ENCODE assay signal across 16 cellular contexts in the genomic region with DNA sequence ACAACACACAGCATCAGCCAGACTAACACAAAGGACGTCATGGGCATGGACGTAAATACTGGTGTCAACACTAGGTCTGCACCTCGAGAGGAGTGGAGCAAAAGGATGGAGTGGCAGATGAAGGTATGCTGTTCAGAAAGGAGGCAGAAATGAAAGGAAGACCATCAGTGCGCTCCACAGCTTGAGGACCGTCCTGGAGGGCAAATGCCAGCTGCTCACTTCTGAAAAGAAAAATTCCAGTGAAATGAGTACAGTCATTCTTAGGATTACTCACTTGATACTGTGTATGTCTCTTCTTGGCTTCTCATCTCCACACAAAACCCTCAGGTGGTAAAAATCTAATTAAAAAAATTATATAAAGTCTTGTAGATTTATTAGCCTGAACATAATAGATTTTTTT. TPM values are rescaled to one million over a fixed set of nuclear protein-coding genes. Genes with fewer than 3 reads are reported as not detected.
DNase-seq lines count a peak whose midpoint lies in the region; ATAC-seq and TF ChIP-seq lines count a peak whose summit lies in the region.
"Had no signal": no experiment of that assay in that cellular context is flagged by ENCODE, and none has a peak within 500 bp of the region (broad histone marks: within the 10 kb centered on the region; RNA-seq: fewer than 3 reads in every experiment).

No MANE protein-coding gene starts in this region.

- no peaks in the 10 kb centered on the region for H3K36me3 ChIP-seq in Caco-2 (ENCODE audit: control insufficient read depth, insufficient read depth, low read length)
- H3K36me3 ChIP-seq in PC-3 (ENCODE audit: low read depth, low read length): peaks cover 27% of the 10 kb centered on the region
- no peaks in the 10 kb centered on the region for H3K36me3 ChIP-seq in MM.1S (replicated peaks; ENCODE audit: insufficient read depth, low read length)
- H3K36me3 ChIP-seq in stomach: peaks cover 0 to 3% (median 0%) of the 10 kb centered on the region in 4 donors
- H3K36me3 ChIP-seq: prostate gland, thyroid gland had no signal

- no peak overlapping the region for H3K4me3 Mint-ChIP-seq in Caco-2 (ENCODE audit: unreplicated experiment)
- H3K4me3 Mint-ChIP-seq: activated CD4-positive, alpha-beta T cell treated with anti-CD3 and anti-CD28 coated beads, Interleukin-2, amount 10 ng/mL, durations not matched to agents 7 days and 5 days; activated T-cell treated with anti-CD3 and anti-CD28 coated beads, Interleukin-2, amount 50 U/mL, for 24 hours had no signal

- DNase-seq in Caco-2: no peak
- DNase-seq in PC-3: peak; percentile 51
- DNase-seq in choroid plexus epithelial cell (ENCODE audit: low read depth): peak; percentile 78
- DNase-seq in myocyte (ENCODE audit: low read depth): peak; percentile 79
- DNase-seq in retina: no peak
- DNase-seq in MM.1S: no peak
- no peak for DNase-seq in stomach
- DNase-seq: activated CD4-positive, alpha-beta T cell treated with anti-CD3 and anti-CD28 coated beads, Interleukin-2, amount 10 ng/mL, durations not matched to agents 7 days and 5 days; activated T-cell treated with anti-CD3 and anti-CD28 coated beads, Interleukin-2, amount 50 U/mL, for 24 hours; AML-193; amniotic stem cell; DMS153; thyroid gland had no signal

- H3K27me3 ChIP-seq in Caco-2 (replicated peaks; ENCODE audit: control insufficient read depth, insufficient read depth, low read length) (no peaks in the 10 kb centered on the region), PC-3 (ENCODE audit: low read length) (no peaks in the 10 kb centered on the region), MM.1S (replicated peaks; ENCODE audit: insufficient read depth, low read length) (no peaks in the 10 kb centered on the region), stomach (no peaks in the 10 kb centered on the region)
- H3K27me3 ChIP-seq: thyroid gland had no signal

- no peak for ATAC-seq in PC-3
- ATAC-seq in GM19324 (IDR thresholded peaks at IDR 0.05; ENCODE audit: low FRiP score, unreplicated experiment): no peak

- peak overlapping the region; percentile 85 for H3K27ac Mint-ChIP-seq in Caco-2 (ENCODE audit: unreplicated experiment)
- H3K27ac Mint-ChIP-seq: activated CD4-positive, alpha-beta T cell treated with anti-CD3 and anti-CD28 coated beads, Interleukin-2, amount 10 ng/mL, durations not matched to agents 7 days and 5 days; activated T-cell treated with anti-CD3 and anti-CD28 coated beads, Interleukin-2, amount 50 U/mL, for 24 hours had no signal

- WGBS in stomach, 5 donors: 80 to 88% (median 87%) methylated on average over 5 of the region's 5 CpGs

- POLR2A ChIA-PET in Caco-2 (lab: Charles Lee): no interaction called here
- POLR2A ChIA-PET in PC-3 (lab: Charles Lee; ENCODE audit: unreplicated experiment): no interaction called here

- no peaks in the 10 kb centered on the region for H3K9me2 ChIP-seq in PC-3 (replicated peaks; ENCODE audit: low read length)
- no peaks in the 10 kb centered on the region for H3K9me2 ChIP-seq in MM.1S (replicated peaks; ENCODE audit: insufficient read depth, low read length)

- H3K9ac ChIP-seq in PC-3 (ENCODE audit: low read length) (no peak overlapping the region), MM.1S (ENCODE audit: low read length) (no peak overlapping the region)

- TF ChIP-seq POLR2A in stomach (IDR thresholded peaks at IDR 0.05): no peak

- no peaks in the 10 kb centered on the region for H3K27me3 Mint-ChIP-seq in Caco-2 (ENCODE audit: insufficient read depth, unreplicated experiment)

- H3K4me1 ChIP-seq in Caco-2 (peaks cover 54% of the 10 kb centered on the region), PC-3 (ENCODE audit: insufficient read depth, low read length) (peaks cover 48% of the 10 kb centered on the region), MM.1S (ENCODE audit: low read length) (no peaks in the 10 kb centered on the region), stomach (peaks cover 10 to 41% (median 30%) of the 10 kb centered on the region in 4 donors)
- H3K4me1 ChIP-seq: prostate gland had no signal

- H3K4me3 ChIP-seq in Caco-2 (ENCODE audit: low read depth, low read length): no peak overlapping the region
- no peak overlapping the region for H3K4me3 ChIP-seq in PC-3 (ENCODE audit: low read length)
- no peak overlapping the region for H3K4me3 ChIP-seq in choroid plexus epithelial cell (ENCODE audit: low read depth, low read length)
- H3K4me3 ChIP-seq in MM.1S (ENCODE audit: low read length): no peak overlapping the region
- H3K4me3 ChIP-seq in stomach: no peak overlapping the region
- H3K4me3 ChIP-seq: prostate gland, thyroid gland had no signal

- H3K4me2 ChIP-seq in PC-3 (ENCODE audit: low read length) (peak overlapping the region; percentile 77; the same call in 1 of the 2 replicates), MM.1S (ENCODE audit: low read depth, low read length) (no peak overlapping the region)

- H3K36me3 Mint-ChIP-seq in Caco-2 (ENCODE audit: insufficient read depth, unreplicated experiment): peaks cover 22% of the 10 kb centered on the region

- H3K9me3 Mint-ChIP-seq in Caco-2 (ENCODE audit: unreplicated experiment): no peaks in the 10 kb centered on the region
- H3K9me3 Mint-ChIP-seq: activated CD4-positive, alpha-beta T cell treated with anti-CD3 and anti-CD28 coated beads, Interleukin-2, amount 10 ng/mL, durations not matched to agents 7 days and 5 days; activated T-cell treated with anti-CD3 and anti-CD28 coated beads, Interleukin-2, amount 50 U/mL, for 24 hours had no signal

- no TSS peak for BruUV-seq in Caco-2 (replicated peaks; lab: Mats Ljungman, UMichigan)
- BruUV-seq in PC-3 (replicated peaks; lab: Mats Ljungman, UMichigan): no TSS peak

- peaks cover 9% of the 10 kb centered on the region for H3F3A ChIP-seq in PC-3 (ENCODE audit: low read length, unreplicated experiment)
- H3F3A ChIP-seq in MM.1S (ENCODE audit: insufficient read depth, low read length): no peaks in the 10 kb centered on the region

- CTCF ChIA-PET in Caco-2 (lab: Charles Lee) (no interaction called here), PC-3 (lab: Charles Lee) (interaction anchor here (0.6 kb wide), 2 partner anchors 186 to 223 kb away, joined by 3 to 4 read pairs; no protein-coding TSS in a partner anchor)

- H3K27ac ChIP-seq in PC-3 (ENCODE audit: low read length): peak overlapping the region; percentile 97
- no peak overlapping the region for H3K27ac ChIP-seq in MM.1S (ENCODE audit: low read length)
- H3K27ac ChIP-seq in stomach: no peak overlapping the region
- H3K27ac ChIP-seq: prostate gland had no signal

- H3K4me1 Mint-ChIP-seq in Caco-2 (ENCODE audit: low read depth, unreplicated experiment): peaks cover 34% of the 10 kb centered on the region
- H3K4me1 Mint-ChIP-seq: activated CD4-positive, alpha-beta T cell treated with anti-CD3 and anti-CD28 coated beads, Interleukin-2, amount 10 ng/mL, durations not matched to agents 7 days and 5 days had no signal

- intact Hi-C loops in Caco-2 (cut with micrococcal nuclease; ENCODE audit: unreplicated experiment) (loop anchor here (2.0 kb wide), 2 partner anchors 57 to 117 kb away; no protein-coding TSS in a partner anchor), PC-3 (cut with micrococcal nuclease) (loop anchor here (2.0 kb wide), 1 partner anchor 69 kb away; no protein-coding TSS in a partner anchor), stomach (cut with DNase I; ENCODE audit: low total_unique reads) (no loop called here)

- H2AFZ ChIP-seq in PC-3 (ENCODE audit: low read length) (no peak overlapping the region), MM.1S (ENCODE audit: low read length) (no peak overlapping the region)

- peaks cover 77% of the 10 kb centered on the region for H3K79me2 ChIP-seq in PC-3 (ENCODE audit: low read length)
- H3K79me2 ChIP-seq in MM.1S (ENCODE audit: low read length): no peaks in the 10 kb centered on the region

- H4K20me1 ChIP-seq in PC-3 (ENCODE audit: low read length) (no peaks in the 10 kb centered on the region), MM.1S (ENCODE audit: insufficient read depth, low read length) (no peaks in the 10 kb centered on the region)

- no peak for TF ChIP-seq EP300 in stomach (IDR thresholded peaks at IDR 0.05)

- H3K9me3 ChIP-seq in Caco-2 (no peaks in the 10 kb centered on the region), PC-3 (ENCODE audit: low read length) (no peaks in the 10 kb centered on the region), MM.1S (replicated peaks; ENCODE audit: insufficient read depth, low read length) (no peaks in the 10 kb centered on the region), stomach (no peaks in the 10 kb centered on the region)
- H3K9me3 ChIP-seq: prostate gland, thyroid gland had no signal

- TF ChIP-seq CTCF in Caco-2 (IDR thresholded peaks at IDR 0.05; ENCODE audit: insufficient read depth in 1 of 2, low read depth in 1 of 2, low read length in 1 of 2, severe bottlenecking in 1 of 2, unreplicated experiment in 1 of 2): no peak
- TF ChIP-seq CTCF in PC-3 (conservative IDR thresholded peaks at IDR 0.05; ENCODE audit: low read depth, low read length): no peak
- no peak for TF ChIP-seq CTCF in choroid plexus epithelial cell (conservative IDR thresholded peaks at IDR 0.05; ENCODE audit: low read depth, low read length)
- TF ChIP-seq CTCF in MM.1S (IDR thresholded peaks at IDR 0.05; ENCODE audit: low read length): no peak
- TF ChIP-seq CTCF in stomach (IDR thresholded peaks at IDR 0.05): no peak

RNA-seq across cellular contexts. Expression of a gene that starts 44.8 kb away (rescaled TPM):
- total RNA-seq in Caco-2 (2022): 55.1 and 60.1 TPM in 2 replicates
- total RNA-seq in PC-3 (2014; rRNA removed): 50.0 and 64.6 TPM in 2 replicates
- 22.5 and 32.4 TPM in 2 replicates for total RNA-seq in myocyte
- 15.6 TPM for polyA plus RNA-seq in myocyte (2012)
- 10 to 100 TPM; 31.7 to 43.4 (median 35.2) TPM for total RNA-seq in stomach
- polyA plus RNA-seq in stomach: 10 to 100 TPM in 1 of 3 donors, 1 to 10 TPM in 2; 3.4 to 10.9 (median 3.5) TPM
- total RNA-seq: activated CD4-positive, alpha-beta T cell treated with anti-CD3 and anti-CD28 coated beads, Interleukin-2, amount 10 ng/mL, durations not matched to agents 7 days and 5 days; T-helper 2 cell treated with Interferon-gamma antibody and Interleukin-4, amounts not matched to agents 100 ng/mL and 5 ng/mL, for 36 hours had no signal

Comparison
In these comparisons a context has a peak if more than half of its experiments do, and no peak if none do; other contexts are left out.
1. DNase-seq: peak in PC-3 (single experiment), choroid plexus epithelial cell (single experiment) and myocyte (single experiment); none in Caco-2 (0 of 2), retina (single experiment), MM.1S (single experiment) and stomach (single experiment).